ENCODE assay signal across 11 cellular contexts in genomic region chr1:44723496-44724407, GRCh38. TPM values are rescaled to one million over a fixed set of nuclear protein-coding genes. Genes with fewer than 3 reads are reported as not detected.
A peak's percentile ranks its signal among the peaks of the same experiment; 100 is the strongest.
DNase-seq lines count a peak whose midpoint lies in the region; ATAC-seq, FAIRE-seq and TF ChIP-seq lines count a peak whose summit lies in the region.
"Had no signal": no experiment of that assay in that cellular context is flagged by ENCODE, and none has a peak within 500 bp of the region (broad histone marks: within the 10 kb centered on the region; RNA-seq: fewer than 3 reads in every experiment).

No MANE protein-coding gene starts in this region.

- peak overlapping the region; percentile 92 for H3K27ac Mint-ChIP-seq in activated naive CD4-positive, alpha-beta T cell treated with anti-CD3 and anti-CD28 coated beads, Interleukin-2, amount 10 ng/mL, durations not matched to agents 7 days and 5 days
- no peak overlapping the region for H3K27ac Mint-ChIP-seq in mesothelial cell of epicardium

- H3K27ac ChIP-seq in RWPE1 = peak overlapping the region; percentile 79; the same call in 1 of the 2 replicates

- peaks cover 9% of the 10 kb centered on the region for H3K27me3 Mint-ChIP-seq in activated naive CD4-positive, alpha-beta T cell treated with anti-CD3 and anti-CD28 coated beads, Interleukin-2, amount 10 ng/mL, durations not matched to agents 7 days and 5 days
- no peaks in the 10 kb centered on the region for H3K27me3 Mint-ChIP-seq in mesothelial cell of epicardium (ENCODE audit: low read depth)

- ATAC-seq in GM21381 (IDR thresholded peaks at IDR 0.05; ENCODE audit: unreplicated experiment) = no peak

- POLR2A ChIA-PET in RWPE1 (lab: Yijun Ruan, JAX; ENCODE audit: low non-redundant PET) = no interaction called here

- H3K4me3 ChIP-seq in lower leg skin (ENCODE audit: low read depth, poor library complexity, severe bottlenecking) = no peak overlapping the region

- peak; percentile 85 for FAIRE-seq in GM19239 (lab: Jason Lieb, UNC)
- FAIRE-seq: colon, kidney had no signal

- CTCF ChIA-PET in RWPE1 (lab: Yijun Ruan, JAX) = no interaction called here
- CTCF ChIA-PET in activated naive CD4-positive, alpha-beta T cell treated with anti-CD3 and anti-CD28 coated beads, Interleukin-2, amount 10 ng/mL, durations not matched to agents 7 days and 5 days (lab: Charles Lee) = interaction anchor here (0.8 to 0.9 kb wide), 2 partner anchors 9 to 10 kb away, joined by 3 to 4 read pairs; no protein-coding TSS in a partner anchor

- H3K4me1 Mint-ChIP-seq in activated naive CD4-positive, alpha-beta T cell treated with anti-CD3 and anti-CD28 coated beads, Interleukin-2, amount 10 ng/mL, durations not matched to agents 7 days and 5 days = peaks cover 76% of the 10 kb centered on the region
- peaks cover 4% of the 10 kb centered on the region for H3K4me1 Mint-ChIP-seq in mesothelial cell of epicardium

- H3K4me3 Mint-ChIP-seq in activated naive CD4-positive, alpha-beta T cell treated with anti-CD3 and anti-CD28 coated beads, Interleukin-2, amount 10 ng/mL, durations not matched to agents 7 days and 5 days = peak overlapping the region; percentile 68
- no peak overlapping the region for H3K4me3 Mint-ChIP-seq in mesothelial cell of epicardium

- no peak for TF ChIP-seq POLR2A in lower leg skin (IDR thresholded peaks at IDR 0.05)

- intact Hi-C loops in lower leg skin (cut with DNase I; ENCODE audit: low total_unique reads) = no loop called here

- no peaks in the 10 kb centered on the region for H3K9me3 Mint-ChIP-seq in activated naive CD4-positive, alpha-beta T cell treated with anti-CD3 and anti-CD28 coated beads, Interleukin-2, amount 10 ng/mL, durations not matched to agents 7 days and 5 days
- H3K9me3 Mint-ChIP-seq in mesothelial cell of epicardium = no peaks in the 10 kb centered on the region

- TF ChIP-seq CTCF in RWPE1 (conservative IDR thresholded peaks at IDR 0.05; ENCODE audit: low read depth) = no peak
- no peak for TF ChIP-seq CTCF in lower leg skin (IDR thresholded peaks at IDR 0.05)
- TF ChIP-seq CTCF in mesothelial cell of epicardium (IDR thresholded peaks at IDR 0.05; ENCODE audit: unreplicated experiment) = no peak

- peaks cover 14% of the 10 kb centered on the region for H3K36me3 Mint-ChIP-seq in activated naive CD4-positive, alpha-beta T cell treated with anti-CD3 and anti-CD28 coated beads, Interleukin-2, amount 10 ng/mL, durations not matched to agents 7 days and 5 days
- H3K36me3 Mint-ChIP-seq in mesothelial cell of epicardium = no peaks in the 10 kb centered on the region

- DNase-seq in GM19239 (ENCODE audit: insufficient read length, low spot score) (peak; percentile 77), RWPE1 (ENCODE audit: low spot score) (no peak), lower leg skin (ENCODE audit: low spot score in 2 of 2) (no peak), mesothelial cell of epicardium (ENCODE audit: low spot score in 2 of 2, unreplicated experiment in 2 of 2) (no peak), COLO829 (ENCODE audit: low spot score) (no peak)
- DNase-seq in activated naive CD4-positive, alpha-beta T cell treated with anti-CD3 and anti-CD28 coated beads, Interleukin-2, amount 10 ng/mL, durations not matched to agents 7 days and 5 days = peak; percentile 47
- DNase-seq in stimulated activated CD4-positive, alpha-beta T cell treated with anti-CD3 and anti-CD28 coated beads, Interleukin-4, amount 100 ng/mL, for 4 hours = peak; percentile 51 to 59
- DNase-seq: kidney had no signal

- 79 to 86% methylated on average over 26 to 36 of the region's 36 CpGs for WGBS in lower leg skin, 2 donors

RNA-seq across cellular contexts. Expression of gene RNU5D-1, which starts 7.2 kb away (rescaled TPM):
- total RNA-seq in lower leg skin (not detected), mesothelial cell of epicardium (not detected in 3 replicates)
- total RNA-seq: kidney; T-helper 1 cell treated with Interleukin-12 subunit alpha and Interleukin-12 subunit beta and Interleukin-4 antibody, amounts not matched to agents 30 ng/mL and 1 ng/mL, for 36 hours had no signal

RNA-seq across cellular contexts. Expression of gene KIF2C, which starts 15.9 kb away (rescaled TPM):
- 1 to 10 TPM in 3 of 4 donors, under 1 TPM in 1; 0.76 to 4.5 (median 3.7) TPM for total RNA-seq in lower leg skin
- total RNA-seq in mesothelial cell of epicardium = 17.1 to 20.4 TPM (median 18.2 TPM) in 3 replicates

RNA-seq across cellular contexts. Expression of gene ARMH1, which starts 49.2 kb away (rescaled TPM):
- total RNA-seq in lower leg skin (1 to 10 TPM in 1 of 4 donors, not detected in 3; 2.7 TPM), mesothelial cell of epicardium (14.9 to 19.1 TPM (median 17.9 TPM) in 3 replicates)

RNA-seq across cellular contexts. Expression of gene TMEM53, which starts 49.5 kb away (rescaled TPM):
- total RNA-seq in lower leg skin = 10 to 100 TPM in 2 of 4 donors, 1 to 10 TPM in 2; 5.2 to 23.4 (median 9.9) TPM
- total RNA-seq in mesothelial cell of epicardium = 8.9 to 9.9 TPM (median 9.8 TPM) in 3 replicates

RNA-seq across cellular contexts. Expression of gene RPS8, which starts 51.6 kb away (rescaled TPM):
- total RNA-seq in lower leg skin (1,000 to 10,000 TPM; 2,628 to 4,866 (median 3,019) TPM), mesothelial cell of epicardium (2,191 to 2,296 TPM (median 2,278 TPM) in 3 replicates)

Comparison
In these comparisons a context has a peak if more than half of its experiments do, and no peak if none do; other contexts are left out.
1. DNase-seq: peak in GM19239 (single experiment), activated naive CD4-positive, alpha-beta T cell treated with anti-CD3 and anti-CD28 coated beads, Interleukin-2, amount 10 ng/mL, durations not matched to agents 7 days and 5 days (single experiment) and stimulated activated CD4-positive, alpha-beta T cell treated with anti-CD3 and anti-CD28 coated beads, Interleukin-4, amount 100 ng/mL, for 4 hours (2 of 2); none in RWPE1 (single experiment), lower leg skin (0 of 2), mesothelial cell of epicardium (0 of 2) and COLO829 (single experiment).